In genomic region chr3:161316006-161316689, GRCh38 we compare ENCODE assay signal across 14 cellular contexts. TPM values are rescaled to one million over a fixed set of nuclear protein-coding genes. Genes with fewer than 3 reads are reported as not detected.
A peak's percentile ranks its signal among the peaks of the same experiment; 100 is the strongest.
DNase-seq lines count a peak whose midpoint lies in the region; ATAC-seq and TF ChIP-seq lines count a peak whose summit lies in the region.
"Had no signal": no experiment of that assay in that cellular context is flagged by ENCODE, and none has a peak within 500 bp of the region (broad histone marks: within the 10 kb centered on the region; RNA-seq: fewer than 3 reads in every experiment).

No MANE protein-coding gene starts in this region.

- no peaks in the 10 kb centered on the region for H3K36me3 ChIP-seq in brain microvascular endothelial cell (replicated peaks)

- in situ Hi-C loops in brain microvascular endothelial cell (cut with HindIII; ENCODE audit: low pct_ligation_motif_present, low sequenced_read_pairs): no loop called here

- TF ChIP-seq CTCF in brain microvascular endothelial cell (IDR thresholded peaks at IDR 0.05; ENCODE audit: low read depth, low read length, missing control alignments): no peak

- no peak overlapping the region for H3K4me3 ChIP-seq in brain microvascular endothelial cell (ENCODE audit: low read depth, low read length)

- DNase-seq in DMS53 (lab: John Stamatoyannopoulos, UW): peak; percentile 51
- no peak for DNase-seq in DMS53 treated with DMSO at 0.1 percent for 48 hours (lab: John Stamatoyannopoulos, UW; ENCODE audit: unreplicated experiment)
- peak; percentile 77 for DNase-seq in brain microvascular endothelial cell
- peak; percentile 84 for DNase-seq in glomerular endothelial cell (ENCODE audit: extremely low read depth, low read depth, low spot score)
- peak; percentile 20 for DNase-seq in stromal cell of bone marrow (ENCODE audit: low read depth)
- DNase-seq in DMS 273 (lab: John Stamatoyannopoulos, UW; ENCODE audit: unreplicated experiment): no peak
- no peak for DNase-seq in Kasumi-1 (lab: John Stamatoyannopoulos, UW)
- DNase-seq: amniotic stem cell; CD4-positive, alpha-beta T cell; MV-4-11; natural killer cell had no signal

- H3K27ac ChIP-seq in brain microvascular endothelial cell: no peak overlapping the region
- H3K27ac ChIP-seq: 22Rv1 had no signal

- H3K27me3 ChIP-seq in brain microvascular endothelial cell (replicated peaks): no peaks in the 10 kb centered on the region

- ATAC-seq in GM18867 (IDR thresholded peaks at IDR 0.05; ENCODE audit: unreplicated experiment): no peak
- ATAC-seq: natural killer cell had no signal

RNA-seq across cellular contexts. Expression of gene SPTSSB, which starts 55.2 kb away (rescaled TPM):
- total RNA-seq in glomerular endothelial cell: not detected in 2 replicates
- total RNA-seq: dermis microvascular lymphatic vessel endothelial cell had no signal

Comparison
In these comparisons a context has a peak if more than half of its experiments do, and no peak if none do; other contexts are left out.
1. DNase-seq: peak in DMS53 (single experiment), brain microvascular endothelial cell (single experiment), glomerular endothelial cell (single experiment) and stromal cell of bone marrow (single experiment); none in DMS53 treated with DMSO at 0.1 percent for 48 hours (single experiment), DMS 273 (single experiment) and Kasumi-1 (0 of 2).